ENCODE assay signal across 20 cellular contexts in the genomic region with DNA sequence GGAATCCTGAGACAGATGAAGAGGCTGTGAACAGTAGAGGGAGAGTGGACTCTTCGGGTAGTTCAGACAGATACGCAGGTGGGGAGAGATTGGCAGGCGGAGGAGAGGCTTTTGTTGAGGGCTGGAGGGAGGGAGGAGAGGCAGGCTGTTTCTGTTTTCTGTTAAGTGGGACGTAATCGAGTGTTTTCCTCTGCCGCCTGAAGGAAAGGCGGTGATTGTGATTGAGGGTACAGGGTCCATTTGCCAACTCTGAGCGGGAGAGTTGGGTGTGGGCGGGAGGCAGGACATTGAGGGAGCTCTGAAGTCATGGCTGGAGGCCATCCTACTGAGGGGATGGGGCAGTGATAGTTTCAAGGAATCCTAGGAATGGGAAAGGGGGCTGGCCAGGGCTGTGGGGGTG.
DNase-seq lines count a peak whose midpoint lies in the region; ATAC-seq, FAIRE-seq and TF ChIP-seq lines count a peak whose summit lies in the region.
"Had no signal": no experiment of that assay in that cellular context is flagged by ENCODE, and none has a peak within 500 bp of the region (broad histone marks: within the 10 kb centered on the region; RNA-seq: fewer than 3 reads in every experiment).

No MANE protein-coding gene starts in this region.

- H3K9ac ChIP-seq in IMR-90 (ENCODE audit: low read depth, low read length) (no peak overlapping the region), H1 (replicated peaks in 1 of 4; ENCODE audit: extremely low read depth in 1 of 4, low read depth in 3 of 4, low read length in 3 of 4) (no peak overlapping the region)

- H3K18ac ChIP-seq in IMR-90 (ENCODE audit: low read depth, low read length) (no peak overlapping the region), H1 (ENCODE audit: extremely low read depth, low read length) (0 out of 2 replicates have a peak overlapping the region, but pooled peaks have one; percentile 57)

- H2BK5ac ChIP-seq in IMR-90 (ENCODE audit: low read depth, low read length, poor library complexity, severe bottlenecking): no peak overlapping the region
- H2BK5ac ChIP-seq in H1 (ENCODE audit: low read depth, low read length): no peak overlapping the region

- CTCF ChIA-PET in IMR-90 (lab: Yijun Ruan, JAX) (no interaction called here), H1 (lab: Charles Lee; ENCODE audit: partially characterized antibody) (interaction anchor here (0.6 to 0.9 kb wide), 3 partner anchors 9 to 68 kb away, joined by 3 to 4 read pairs (median 3); no protein-coding TSS in a partner anchor)

- WGBS in IMR-90 (ENCODE audit: extremely low coverage in 2 of 2, insufficient read length in 1 of 2), 2 experiments: 90% methylated on average over 7 of the region's 9 CpGs; no CpG with 5 or more reads in 1 of the 2 experiments
- 88% methylated on average over 9 of the region's 9 CpGs; no CpG with 5 or more reads in 1 of the 2 experiments for WGBS in H1 (ENCODE audit: extremely low coverage in 1 of 2, insufficient coverage in 1 of 2, insufficient read length in 1 of 2, insufficient replicate concordance in 2 of 2, low coverage in 1 of 2, low lambda C conversion rate in 2 of 2, missing lambda C conversion rate in 1 of 2), 2 experiments

- no peak for TF ChIP-seq EP300 in H1 (IDR thresholded peaks at IDR 0.05; ENCODE audit: borderline replicate concordance in 1 of 2, low read depth in 2 of 2, low read length in 2 of 2)

- H3K36me3 ChIP-seq in IMR-90 (ENCODE audit: control insufficient read depth, insufficient read depth, low read length): no peaks in the 10 kb centered on the region
- H3K36me3 ChIP-seq in H1 (ENCODE audit: control insufficient read depth in 2 of 4, insufficient read depth in 4 of 4, low read length in 3 of 4): no peaks in the 10 kb centered on the region
- H3K36me3 ChIP-seq: breast epithelium, HAP-1 had no signal

- H3K23ac ChIP-seq in IMR-90 (ENCODE audit: low read depth, low read length): no peak overlapping the region
- H3K23ac ChIP-seq in H1 (ENCODE audit: insufficient read length): no peak overlapping the region

- TF ChIP-seq CTCF in IMR-90 (conservative IDR thresholded peaks at IDR 0.05; ENCODE audit: low read depth, low read length): no peak
- no peak for TF ChIP-seq CTCF in H1 (IDR thresholded peaks at IDR 0.05; ENCODE audit: control extremely low read depth in 1 of 3, insufficient read depth in 1 of 3, low read depth in 1 of 3, low read length in 3 of 3)

- no peak overlapping the region for H3K4me3 ChIP-seq in IMR-90 (ENCODE audit: insufficient read depth, low read depth, low read length)
- no peak overlapping the region for H3K4me3 ChIP-seq in H1 (ENCODE audit: extremely low read depth in 1 of 4, insufficient read depth in 2 of 4, low read depth in 3 of 4, low read length in 4 of 4)
- H3K4me3 ChIP-seq: breast epithelium, HAP-1 had no signal

- no peaks in the 10 kb centered on the region; the same call in 1 of the 2 replicates for H3K27me3 ChIP-seq in IMR-90 (ENCODE audit: control insufficient read depth, insufficient read depth, low read length)
- H3K27me3 ChIP-seq in H1 (replicated peaks in 1 of 4; ENCODE audit: control insufficient read depth in 3 of 4, extremely low read depth in 1 of 4, insufficient read depth in 3 of 4, low read length in 3 of 4): no peaks in the 10 kb centered on the region
- H3K27me3 ChIP-seq: breast epithelium had no signal

- H2BK120ac ChIP-seq in IMR-90 (ENCODE audit: low read depth, low read length) (peak overlapping the region; percentile 67; the same call in 1 of the 2 replicates), H1 (replicated peaks; ENCODE audit: low read depth, low read length) (no peak overlapping the region)

- peak overlapping the region; percentile 6 for H2BK12ac ChIP-seq in H1 (ENCODE audit: low read depth, low read length)

- H3K27ac ChIP-seq in IMR-90 (ENCODE audit: insufficient read depth, low read length): no peak overlapping the region
- no peak overlapping the region for H3K27ac ChIP-seq in H1 (ENCODE audit: low read depth, low read length)
- H3K27ac ChIP-seq: RWPE1 had no signal

- peaks cover 40 to 67% of the 10 kb centered on the region in 2 experiments for H3K79me1 ChIP-seq in IMR-90 (ENCODE audit: low read depth in 1 of 2, low read length in 2 of 2)
- H3K79me1 ChIP-seq in H1 (ENCODE audit: low read depth, low read length): peaks cover 7% of the 10 kb centered on the region; the same call in 1 of the 2 replicates

- H2AFZ ChIP-seq in IMR-90 (replicated peaks; ENCODE audit: low read length, poor library complexity) (no peak overlapping the region), H1 (ENCODE audit: low read length) (no peak overlapping the region)

- POLR2A ChIA-PET in IMR-90 (lab: Charles Lee; ENCODE audit: unreplicated experiment) (no interaction called here), H1 (lab: Charles Lee; ENCODE audit: partially characterized antibody) (interaction anchor here (0.6 kb wide), 1 partner anchor 137 kb away, joined by 3 read pairs; no protein-coding TSS in a partner anchor)

- no peak for TF ChIP-seq RAD21 in IMR-90 (IDR thresholded peaks at IDR 0.05; ENCODE audit: low read length)
- no peak for TF ChIP-seq RAD21 in H1 (IDR thresholded peaks at IDR 0.05 in 1 of 2, conservative IDR thresholded peaks at IDR 0.05 in 1 of 2; ENCODE audit: low read depth in 2 of 2, low read length in 2 of 2)

- no peak for TF ChIP-seq POLR2A in IMR-90 (IDR thresholded peaks at IDR 0.05; ENCODE audit: low read depth, low read length)
- no peak for TF ChIP-seq POLR2A in H1 (IDR thresholded peaks at IDR 0.05; ENCODE audit: control extremely low read depth in 1 of 2, low read depth in 2 of 2, low read length in 2 of 2)

- no peaks in the 10 kb centered on the region for H3K9me3 ChIP-seq in IMR-90 (ENCODE audit: control insufficient read depth, insufficient read depth, low read length)
- no peaks in the 10 kb centered on the region for H3K9me3 ChIP-seq in H1 (ENCODE audit: insufficient read depth in 2 of 2, low read depth in 1 of 2, low read length in 1 of 2)
- H3K9me3 ChIP-seq: breast epithelium, HAP-1 had no signal

- H3K23me2 ChIP-seq in H1 (ENCODE audit: low read depth, low read length): 0 out of 2 replicates have a peak, but pooled peaks cover 2% of the 10 kb centered on the region

- H3K14ac ChIP-seq in IMR-90 (replicated peaks; ENCODE audit: low read depth, low read length) (no peak overlapping the region), H1 (ENCODE audit: insufficient read length) (no peak overlapping the region)

- H2BK20ac ChIP-seq in IMR-90 (ENCODE audit: low read depth, low read length): peak overlapping the region; percentile 41
- no peak overlapping the region for H2BK20ac ChIP-seq in H1 (ENCODE audit: low read length)

- H2BK15ac ChIP-seq in IMR-90 (ENCODE audit: low read depth, low read length): no peak overlapping the region
- 0 out of 2 replicates have a peak overlapping the region, but pooled peaks have one; percentile 13 for H2BK15ac ChIP-seq in H1 (ENCODE audit: low read length)

- H3K56ac ChIP-seq in IMR-90 (ENCODE audit: extremely low read depth, insufficient read depth, low read length) (no peak overlapping the region), H1 (replicated peaks; ENCODE audit: insufficient read length, low read depth, low read length) (no peak overlapping the region)

- intact Hi-C loops in IMR-90 (cut with micrococcal nuclease) (loop anchor here (2.0 kb wide), 1 partner anchor 20 kb away; no protein-coding TSS in a partner anchor), sciatic nerve (cut with DNase I) (no loop called here)

- H3K4ac ChIP-seq in IMR-90 (ENCODE audit: low read depth, low read length): peak overlapping the region; percentile 67
- no peak overlapping the region for H3K4ac ChIP-seq in H1 (replicated peaks; ENCODE audit: insufficient read length, low read depth, low read length)

- H4K8ac ChIP-seq in IMR-90 (ENCODE audit: low read depth in 2 of 2, low read length in 2 of 2) (no peak overlapping the region), H1 (ENCODE audit: extremely low read depth, insufficient read depth, low read length) (no peak overlapping the region)

- dilution Hi-C loops in IMR-90 (cut with HindIII; ENCODE audit: low sequenced_read_pairs, unreplicated experiment): no loop called here

- peaks cover 16% of the 10 kb centered on the region for H3K9me1 ChIP-seq in IMR-90 (ENCODE audit: insufficient read depth, low read length)

- no peak overlapping the region for H2AK5ac ChIP-seq in IMR-90 (ENCODE audit: low read depth, low read length)
- H2AK5ac ChIP-seq in H1 (ENCODE audit: low read depth, low read length): no peak overlapping the region

- in situ Hi-C loops in IMR-90 (cut with MboI; ENCODE audit: low sequenced_read_pairs): no loop called here

- no peak for FAIRE-seq in H1 (lab: Jason Lieb, UNC)

- H3K4me2 ChIP-seq in IMR-90 (ENCODE audit: low read depth, low read length) (no peak overlapping the region), H1 (ENCODE audit: insufficient read depth in 1 of 2, low read depth in 2 of 2, low read length in 2 of 2) (peak overlapping the region in 1 of 2 experiments; percentile 21; a peak in 2 of 4 replicates)

- H4K20me1 ChIP-seq in IMR-90 (ENCODE audit: insufficient read depth, low read length) (peaks cover 84% of the 10 kb centered on the region), H1 (replicated peaks in 1 of 2; ENCODE audit: control insufficient read depth in 1 of 2, insufficient read depth in 2 of 2, low read length in 2 of 2) (no peaks in the 10 kb centered on the region)

- no peak overlapping the region for H4K5ac ChIP-seq in IMR-90 (ENCODE audit: low read depth, low read length)
- no peak overlapping the region for H4K5ac ChIP-seq in H1 (ENCODE audit: insufficient read length, low read depth, low read length)

- ATAC-seq in IMR-90 (ENCODE audit: low read depth) (no peak), sciatic nerve (peak; percentile 8), HG03571 (IDR thresholded peaks at IDR 0.05; ENCODE audit: unreplicated experiment) (no peak)
- ATAC-seq: activated CD4-positive, CD25-positive, alpha-beta regulatory T cell treated with anti-CD3 and anti-CD28 coated beads, Interleukin-2, amount 50 U/mL, for 24 hours; naive thymus-derived CD8-positive, alpha-beta T cell had no signal

- no TSS peak for BruUV-seq in IMR-90 (replicated peaks; lab: Mats Ljungman, UMichigan)

- H3K79me2 ChIP-seq in H1 (ENCODE audit: control insufficient read depth in 1 of 2, insufficient read depth in 2 of 2, low read length in 2 of 2): peaks cover 0 to 63% of the 10 kb centered on the region in 2 experiments; a peak in 3 of 4 replicates

- no peak overlapping the region for H2AK9ac ChIP-seq in IMR-90 (replicated peaks; ENCODE audit: low read depth, low read length, poor library complexity)

- no peak overlapping the region; the same call in 1 of the 2 replicates for H4K91ac ChIP-seq in IMR-90 (ENCODE audit: insufficient read depth, low read depth, low read length)
- no peak overlapping the region for H4K91ac ChIP-seq in H1 (replicated peaks; ENCODE audit: insufficient read length, low read length)

- DNase-seq in IMR-90 (no peak), NCI-H345 (lab: John Stamatoyannopoulos, UW) (peak; percentile 36), H1 (ENCODE audit: low read depth in 1 of 2, low spot score in 2 of 2) (no peak), sciatic nerve (ENCODE audit: low spot score) (no peak), NCI-H128 (lab: John Stamatoyannopoulos, UW; ENCODE audit: unreplicated experiment) (no peak), SKM-1 (lab: John Stamatoyannopoulos, UW; ENCODE audit: unreplicated experiment) (no peak)
- DNase-seq: activated CD4-positive, alpha-beta memory T cell treated with anti-CD3 and anti-CD28 coated beads, Interleukin-2, amount 10 ng/mL, durations not matched to agents 7 days and 5 days; activated gamma-delta T cell treated with Interleukin-2 at 50 U/mL for 16 hours; CD4-positive, alpha-beta memory T cell; cortex of kidney; KG1; naive thymus-derived CD8-positive, alpha-beta T cell; NCI-H2029; NCI-H526 treated with DMSO at 0.1 percent for 48 hours; T1000 had no signal

- H3K4me1 ChIP-seq in IMR-90 (ENCODE audit: control insufficient read depth, insufficient read depth, low read length) (peaks cover 30% of the 10 kb centered on the region), H1 (replicated peaks in 1 of 4; ENCODE audit: control insufficient read depth in 3 of 4, insufficient read depth in 4 of 4, low read length in 3 of 4) (peaks cover 24 to 58% (median 35%) of the 10 kb centered on the region in 4 experiments)
